1 cellular context compared by ENCODE assay signal in the genomic region with DNA sequence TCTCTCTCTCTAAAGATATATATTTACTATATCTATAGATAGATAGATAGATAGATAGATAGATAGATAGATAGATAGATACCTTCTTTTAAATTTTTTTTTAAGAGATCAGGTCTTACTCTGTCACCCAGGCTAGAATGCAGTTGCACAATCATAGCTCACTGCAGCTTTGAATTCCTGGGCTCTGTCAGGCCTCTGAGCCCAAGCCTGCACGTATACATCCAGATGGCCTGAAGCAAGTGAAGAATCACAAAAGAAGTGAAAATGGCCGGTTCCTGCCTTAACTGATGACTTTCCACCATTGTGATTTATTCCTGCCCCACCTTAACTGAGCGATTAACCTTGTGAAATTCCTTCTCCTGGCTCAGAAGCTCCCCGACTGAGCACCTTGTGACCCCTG.
TF ChIP-seq lines count a peak whose summit lies in the region.

No MANE protein-coding gene starts in this region.

TF ChIP-seq in HepG2, 621 proteins besides CTCF, POLR2A, EP300 and RAD21:
- peak; percentile 52; the same call in 1 of the 2 replicates for TF ChIP-seq CEBPB (IDR thresholded peaks at IDR 0.05; ENCODE audit: borderline replicate concordance, low read depth, low read length)
TF ChIP-seq in HepG2: peak in this region for 1; not testable (repeated sequence) for 620.
